In genomic region chr19:47351545-47351944, GRCh38 we compare ENCODE assay signal across 10 cellular contexts. TPM values are rescaled to one million over a fixed set of nuclear protein-coding genes. Genes with fewer than 3 reads are reported as not detected.
DNase-seq lines count a peak whose midpoint lies in the region; ATAC-seq, FAIRE-seq and TF ChIP-seq lines count a peak whose summit lies in the region.
"Had no signal": no experiment of that assay in that cellular context is flagged by ENCODE, and none has a peak within 500 bp of the region (broad histone marks: within the 10 kb centered on the region; RNA-seq: fewer than 3 reads in every experiment).

No MANE protein-coding gene starts in this region.

- peaks cover 35% of the 10 kb centered on the region for H3K36me3 ChIP-seq in CD8-positive, alpha-beta memory T cell (ENCODE audit: insufficient read depth, low read length)
- H3K36me3 ChIP-seq in keratinocyte (ENCODE audit: control insufficient read depth in 2 of 2, extremely low read depth in 1 of 2, insufficient read depth in 2 of 2, low read length in 2 of 2) (peaks cover 15 to 39% of the 10 kb centered on the region in 2 experiments), uterus (no peaks in the 10 kb centered on the region)

- no peak overlapping the region for H3K27ac ChIP-seq in CD8-positive, alpha-beta memory T cell (ENCODE audit: low read depth, low read length)
- no peak overlapping the region for H3K27ac ChIP-seq in keratinocyte (ENCODE audit: control insufficient read depth, insufficient read depth, low read length)
- H3K27ac ChIP-seq in uterus = no peak overlapping the region
- H3K27ac ChIP-seq: parathyroid adenoma had no signal

- H2AFZ ChIP-seq in keratinocyte (ENCODE audit: control insufficient read depth, low read length) = no peak overlapping the region
- H2AFZ ChIP-seq: parathyroid adenoma had no signal

- H3K9me1 ChIP-seq in keratinocyte (ENCODE audit: control insufficient read depth, extremely low read depth, insufficient read depth, low read length) = peaks cover 4% of the 10 kb centered on the region

- TF ChIP-seq POLR2A in uterus (IDR thresholded peaks at IDR 0.05) = no peak

- no peak for FAIRE-seq in keratinocyte (lab: Jason Lieb, UNC)

- no peaks in the 10 kb centered on the region for H3K27me3 ChIP-seq in CD8-positive, alpha-beta memory T cell (ENCODE audit: insufficient read depth, low read length, poor library complexity, severe bottlenecking)
- H3K27me3 ChIP-seq in keratinocyte (ENCODE audit: control insufficient read depth, extremely low read depth, insufficient read depth, low read length) = no peaks in the 10 kb centered on the region
- H3K27me3 ChIP-seq in uterus = no peaks in the 10 kb centered on the region
- H3K27me3 ChIP-seq: upper lobe of left lung had no signal

- peaks cover 36 to 63% (median 36%) of the 10 kb centered on the region in 3 donors for H3K4me1 Mint-ChIP-seq in CD8-positive, alpha-beta memory T cell
- peaks cover 48% of the 10 kb centered on the region for H3K4me1 Mint-ChIP-seq in activated naive CD8-positive, alpha-beta T cell (ENCODE audit: low read depth)

- TF ChIP-seq CTCF in keratinocyte (optimal IDR thresholded peaks at IDR 0.05 in 1 of 3, IDR thresholded peaks at IDR 0.05 in 1 of 3, conservative IDR thresholded peaks at IDR 0.05 in 1 of 3; ENCODE audit: extremely low read depth in 1 of 3, insufficient read depth in 2 of 3, low read length in 3 of 3) (no peak), uterus (IDR thresholded peaks at IDR 0.05) (no peak)

- no peak for ATAC-seq in HG03565 (IDR thresholded peaks at IDR 0.05; ENCODE audit: unreplicated experiment)

- POLR2A ChIA-PET in CD8-positive, alpha-beta memory T cell (lab: Charles Lee) = interaction anchor here (0.6 kb wide), 1 partner anchor 660 kb away, joined by 3 read pairs; no protein-coding TSS in a partner anchor

- no peaks in the 10 kb centered on the region for H3K9me3 ChIP-seq in CD8-positive, alpha-beta memory T cell (ENCODE audit: low read length)
- H3K9me3 ChIP-seq in keratinocyte (ENCODE audit: control insufficient read depth, low read depth, low read length) (no peaks in the 10 kb centered on the region), uterus (no peaks in the 10 kb centered on the region)
- H3K9me3 ChIP-seq: upper lobe of left lung had no signal

- DNase-seq in CD8-positive, alpha-beta memory T cell = no peak
- DNase-seq in HT1080 (ENCODE audit: low read depth) = peak; percentile 21
- DNase-seq in keratinocyte (ENCODE audit: low read depth, low spot score) = no peak
- DNase-seq in occipital lobe (lab: John Stamatoyannopoulos, UW) = no peak
- DNase-seq in NCI-H2107 (lab: John Stamatoyannopoulos, UW) = no peak
- no peak for DNase-seq in uterus
- DNase-seq: upper lobe of left lung had no signal

- intact Hi-C loops in uterus (cut with DNase I; ENCODE audit: low total_unique reads) = no loop called here

- no peaks in the 10 kb centered on the region for H4K20me1 ChIP-seq in keratinocyte (ENCODE audit: control insufficient read depth, extremely low read depth, insufficient read depth, low read length)

- CTCF ChIA-PET in CD8-positive, alpha-beta memory T cell (lab: Charles Lee) = no interaction called here

- peaks cover 0 to 47% (median 17%) of the 10 kb centered on the region in 3 donors for H3K36me3 Mint-ChIP-seq in CD8-positive, alpha-beta memory T cell
- peaks cover 16% of the 10 kb centered on the region for H3K36me3 Mint-ChIP-seq in activated naive CD8-positive, alpha-beta T cell

- no peak overlapping the region for H3K9ac ChIP-seq in keratinocyte (ENCODE audit: control insufficient read depth, extremely low read depth, insufficient read depth, low read length)
- H3K9ac ChIP-seq: parathyroid adenoma had no signal

- H3K79me2 ChIP-seq in keratinocyte (ENCODE audit: control insufficient read depth, insufficient read depth, low read length) = peaks cover 41% of the 10 kb centered on the region

- peak overlapping the region in 3 of 8 donors; percentile 17 to 83 (median 29) for H3K27ac Mint-ChIP-seq in CD8-positive, alpha-beta memory T cell
- peak overlapping the region; percentile 46 for H3K27ac Mint-ChIP-seq in activated naive CD8-positive, alpha-beta T cell

- H3K4me2 ChIP-seq in keratinocyte (ENCODE audit: control insufficient read depth, extremely low read depth, insufficient read depth, low read depth, low read length) = peak overlapping the region; percentile 32

- peaks cover 0 to 5% of the 10 kb centered on the region in 2 donors for H3K27me3 Mint-ChIP-seq in CD8-positive, alpha-beta memory T cell
- no peaks in the 10 kb centered on the region for H3K27me3 Mint-ChIP-seq in activated naive CD8-positive, alpha-beta T cell

- dilution Hi-C loops in keratinocyte (cut with MboI; ENCODE audit: extremely low pct_ligation_motif_present, low sequenced_read_pairs) = no loop called here

- peaks cover 22% of the 10 kb centered on the region for H3K4me1 ChIP-seq in CD8-positive, alpha-beta memory T cell (ENCODE audit: insufficient read depth, low read length)
- peaks cover 6% of the 10 kb centered on the region for H3K4me1 ChIP-seq in keratinocyte (ENCODE audit: control insufficient read depth, extremely low read depth, insufficient read depth, low read length)
- H3K4me1 ChIP-seq in uterus = peaks cover 0 to 10% of the 10 kb centered on the region in 2 donors
- H3K4me1 ChIP-seq: parathyroid adenoma had no signal

- no peak overlapping the region for H3K4me3 ChIP-seq in CD8-positive, alpha-beta memory T cell (ENCODE audit: low read length)
- H3K4me3 ChIP-seq in keratinocyte (ENCODE audit: control insufficient read depth in 2 of 3, extremely low read depth in 1 of 3, insufficient read depth in 2 of 3, low read depth in 1 of 3, low read length in 3 of 3) = no peak overlapping the region
- H3K4me3 ChIP-seq in uterus = no peak overlapping the region
- H3K4me3 ChIP-seq: upper lobe of left lung had no signal

- peak overlapping the region in 5 of 7 donors; percentile 17 to 80 (median 57) for H3K4me3 Mint-ChIP-seq in CD8-positive, alpha-beta memory T cell
- peak overlapping the region; percentile 47 for H3K4me3 Mint-ChIP-seq in activated naive CD8-positive, alpha-beta T cell

- no peaks in the 10 kb centered on the region for H3K9me3 Mint-ChIP-seq in CD8-positive, alpha-beta memory T cell
- no peaks in the 10 kb centered on the region for H3K9me3 Mint-ChIP-seq in activated naive CD8-positive, alpha-beta T cell (ENCODE audit: low read depth)

RNA-seq across cellular contexts. Expression of gene DHX34, which starts 2.4 kb away (rescaled TPM):
- total RNA-seq in CD8-positive, alpha-beta memory T cell = 10 to 100 TPM; 23.2 to 24.5 TPM
- 7.7 TPM for polyA plus RNA-seq in CD8-positive, alpha-beta memory T cell
- total RNA-seq in HT1080 (2014; rRNA removed; shearing (Covaris generic)) = 25.9 and 26.8 TPM in 2 replicates
- polyA plus RNA-seq in HT1080 (2015; cell fraction: cytosol; rRNA removed) = 17.3 and 17.7 TPM in 2 replicates
- 53.4 and 57.7 TPM in 2 replicates for polyA plus RNA-seq in HT1080 (2015; cell fraction: nucleus; rRNA removed)
- 6.4 to 9.1 TPM (median 8.9 TPM) in 3 replicates for polyA plus RNA-seq in keratinocyte
- 4.7 TPM for polyA plus RNA-seq in keratinocyte (2011; ENCODE audit: low read depth)
- 4.1 and 6.9 TPM in 2 replicates for polyA plus RNA-seq in keratinocyte (2011; cell fraction: cytosol; rRNA removed)
- 21.5 and 28.9 TPM in 2 replicates for polyA plus RNA-seq in keratinocyte (2011; cell fraction: nucleus; rRNA removed)
- polyA plus RNA-seq in keratinocyte (2012; ENCODE audit: low replicate concordance) = 8.3 and 12.1 TPM in 2 replicates
- 9.1 to 20.8 TPM (median 11.1 TPM) in 3 replicates for polyA minus RNA-seq in keratinocyte
- polyA minus RNA-seq in keratinocyte (2011; cell fraction: cytosol; rRNA and poly(A)+ RNA removed) = 12.3 TPM
- 16.4 and 17.5 TPM in 2 replicates for polyA minus RNA-seq in keratinocyte (2011; cell fraction: nucleus; rRNA and poly(A)+ RNA removed)
- 10.8 TPM for total RNA-seq in occipital lobe
- total RNA-seq in uterus = 10 to 100 TPM; 11.5 to 17.3 (median 15.8) TPM

RNA-seq across cellular contexts. Expression of gene C5AR2, which starts 19.6 kb away (rescaled TPM):
- under 1 TPM; 0.07 to 0.22 TPM for total RNA-seq in CD8-positive, alpha-beta memory T cell
- polyA plus RNA-seq in CD8-positive, alpha-beta memory T cell = 0.06 TPM
- total RNA-seq in HT1080 (2014; rRNA removed; shearing (Covaris generic)) = 0.30 TPM in 1 of 2 replicates, not detected in the other
- 0.01 TPM in 1 of 2 replicates, not detected in the other for polyA plus RNA-seq in HT1080 (2015; cell fraction: cytosol; rRNA removed)
- polyA plus RNA-seq in HT1080 (2015; cell fraction: nucleus; rRNA removed) = not detected in 2 replicates
- polyA plus RNA-seq in keratinocyte = 0.01 TPM in 1 of 3 replicates, not detected in the others
- polyA plus RNA-seq in keratinocyte (2011; ENCODE audit: low read depth) = not detected
- not detected in 2 replicates for polyA plus RNA-seq in keratinocyte (2011; cell fraction: cytosol; rRNA removed)
- 0.01 TPM in 1 of 2 replicates, not detected in the other for polyA plus RNA-seq in keratinocyte (2011; cell fraction: nucleus; rRNA removed)
- polyA plus RNA-seq in keratinocyte (2012; ENCODE audit: low replicate concordance) = 0.07 TPM in 1 of 2 replicates, not detected in the other
- polyA minus RNA-seq in keratinocyte = not detected in 3 replicates
- polyA minus RNA-seq in keratinocyte (2011; cell fraction: cytosol; rRNA and poly(A)+ RNA removed) = not detected
- not detected in 2 replicates for polyA minus RNA-seq in keratinocyte (2011; cell fraction: nucleus; rRNA and poly(A)+ RNA removed)
- total RNA-seq in occipital lobe (0.31 TPM), uterus (under 1 TPM in 3 of 4 donors, not detected in 1; 0.29 to 0.69 (median 0.64) TPM)

RNA-seq across cellular contexts. Expression of gene C5AR1, which starts 41.9 kb away (rescaled TPM):
- 1 to 10 TPM; 1.3 to 1.8 TPM for total RNA-seq in CD8-positive, alpha-beta memory T cell
- polyA plus RNA-seq in CD8-positive, alpha-beta memory T cell = not detected
- total RNA-seq in HT1080 (2014; rRNA removed; shearing (Covaris generic)) = 0.03 TPM in 1 of 2 replicates, not detected in the other
- 0.54 and 0.64 TPM in 2 replicates for polyA plus RNA-seq in HT1080 (2015; cell fraction: cytosol; rRNA removed)
- 0.41 and 0.62 TPM in 2 replicates for polyA plus RNA-seq in HT1080 (2015; cell fraction: nucleus; rRNA removed)
- 0.15 to 0.63 TPM (median 0.42 TPM) in 3 replicates for polyA plus RNA-seq in keratinocyte
- polyA plus RNA-seq in keratinocyte (2011; ENCODE audit: low read depth) = not detected
- 0.05 and 0.18 TPM in 2 replicates for polyA plus RNA-seq in keratinocyte (2011; cell fraction: cytosol; rRNA removed)
- polyA plus RNA-seq in keratinocyte (2011; cell fraction: nucleus; rRNA removed) = 2.4 and 3.6 TPM in 2 replicates
- 0.07 and 0.85 TPM in 2 replicates for polyA plus RNA-seq in keratinocyte (2012; ENCODE audit: low replicate concordance)
- polyA minus RNA-seq in keratinocyte = 0.56 to 0.58 TPM in 2 of 3 replicates, not detected in the other
- 5.2 TPM for polyA minus RNA-seq in keratinocyte (2011; cell fraction: cytosol; rRNA and poly(A)+ RNA removed)
- polyA minus RNA-seq in keratinocyte (2011; cell fraction: nucleus; rRNA and poly(A)+ RNA removed) = 0.21 and 0.62 TPM in 2 replicates
- total RNA-seq in occipital lobe (0.16 TPM), uterus (1 to 10 TPM in 3 of 4 donors, under 1 TPM in 1; 0.51 to 8.0 (median 2.9) TPM)
